Comparison of ENCODE assay signal across 8 cellular contexts in genomic region chr1:60874703-60875102, GRCh38.
A peak's percentile ranks its signal among the peaks of the same experiment; 100 is the strongest.
DNase-seq lines count a peak whose midpoint lies in the region; ATAC-seq and TF ChIP-seq lines count a peak whose summit lies in the region.

No MANE protein-coding gene starts in this region.

- intact Hi-C loops in HCT116 (cut with micrococcal nuclease) (no loop called here), thyroid gland (cut with DNase I) (no loop called here), body of pancreas (cut with DNase I) (no loop called here)

- H3K27me3 ChIP-seq in HCT116 (ENCODE audit: insufficient read depth, low read length) (no peaks in the 10 kb centered on the region), kidney epithelial cell (ENCODE audit: control insufficient read depth, insufficient read depth, low read length) (no peaks in the 10 kb centered on the region), thyroid gland (no peaks in the 10 kb centered on the region), suprapubic skin (no peaks in the 10 kb centered on the region), body of pancreas (no peaks in the 10 kb centered on the region)

- H3K4me2 ChIP-seq in HCT116 (ENCODE audit: low read length): peak overlapping the region; percentile 23; the same call in 1 of the 2 replicates

- H3K9me3 ChIP-seq in HCT116 (ENCODE audit: control insufficient read depth in 1 of 2, insufficient read depth in 1 of 2, low read depth in 1 of 2, low read length in 2 of 2): no peaks in the 10 kb centered on the region
- H3K9me3 ChIP-seq in thyroid gland: no peaks in the 10 kb centered on the region
- no peaks in the 10 kb centered on the region for H3K9me3 ChIP-seq in suprapubic skin
- H3K9me3 ChIP-seq in body of pancreas: no peaks in the 10 kb centered on the region

- H3K4me1 ChIP-seq in HCT116 (ENCODE audit: control insufficient read depth in 1 of 2, insufficient read depth in 2 of 2, low read length in 2 of 2): peaks cover 0 to 8% of the 10 kb centered on the region in 2 experiments; a peak in 2 of 4 replicates
- H3K4me1 ChIP-seq in thyroid gland: no peaks in the 10 kb centered on the region
- no peaks in the 10 kb centered on the region for H3K4me1 ChIP-seq in suprapubic skin
- H3K4me1 ChIP-seq in body of pancreas: no peaks in the 10 kb centered on the region

- no TSS peak for BruUV-seq in HCT116 (replicated peaks; lab: Mats Ljungman, UMichigan)

- H4K20me1 ChIP-seq in HCT116 (ENCODE audit: insufficient read depth): no peaks in the 10 kb centered on the region

- ATAC-seq in HCT116 (peak; percentile 63), body of pancreas (no peak)

- no peaks in the 10 kb centered on the region for H3K9me2 ChIP-seq in HCT116 (ENCODE audit: insufficient read depth)

- CTCF ChIA-PET in HCT116 (lab: Charles Lee): no interaction called here

- TF ChIP-seq EP300 in suprapubic skin (IDR thresholded peaks at IDR 0.05): no peak

- POLR2A ChIA-PET in HCT116 (lab: Charles Lee): no interaction called here

- DNase-seq in AG10803 (ENCODE audit: low read depth): peak; percentile 42
- peak; percentile 8 for DNase-seq in HCT116 (ENCODE audit: low read depth, low spot score)
- peak; percentile 1 for DNase-seq in amniotic epithelial cell (ENCODE audit: low read depth)
- DNase-seq in kidney epithelial cell (ENCODE audit: low read depth): peak; percentile 58
- DNase-seq in thyroid gland: no peak
- no peak for DNase-seq in suprapubic skin (ENCODE audit: low spot score in 2 of 2)
- DNase-seq in body of pancreas: no peak
- no peak for DNase-seq in NCI-H146 treated with DMSO at 0.1 percent for 48 hours (lab: John Stamatoyannopoulos, UW; ENCODE audit: unreplicated experiment)

- TF ChIP-seq POLR2A in HCT116 (IDR thresholded peaks at IDR 0.05; ENCODE audit: borderline replicate concordance, extremely low read depth, insufficient read depth, insufficient read length): no peak
- no peak for TF ChIP-seq POLR2A in thyroid gland (IDR thresholded peaks at IDR 0.05)
- no peak for TF ChIP-seq POLR2A in suprapubic skin (IDR thresholded peaks at IDR 0.05)
- no peak for TF ChIP-seq POLR2A in body of pancreas (IDR thresholded peaks at IDR 0.05)

- H3K4me3 ChIP-seq in AG10803 (ENCODE audit: low read length): no peak overlapping the region
- H3K4me3 ChIP-seq in HCT116 (replicated peaks in 1 of 2; ENCODE audit: low read depth in 1 of 2, low read length in 2 of 2): no peak overlapping the region
- no peak overlapping the region for H3K4me3 ChIP-seq in kidney epithelial cell (ENCODE audit: low read depth, low read length)
- H3K4me3 ChIP-seq in thyroid gland (replicated peaks in 1 of 3): no peak overlapping the region
- H3K4me3 ChIP-seq in suprapubic skin: no peak overlapping the region
- no peak overlapping the region for H3K4me3 ChIP-seq in body of pancreas

- H2AFZ ChIP-seq in HCT116 (ENCODE audit: low read depth, low read length, poor library complexity, severe bottlenecking): no peak overlapping the region

- no peaks in the 10 kb centered on the region for H3K79me2 ChIP-seq in HCT116 (ENCODE audit: insufficient read depth, low read length)

- H3K9ac ChIP-seq in HCT116 (ENCODE audit: low read length): no peak overlapping the region

- RAD21 ChIA-PET in HCT116 (lab: Charles Lee; ENCODE audit: low non-redundant PET in 1 of 2, low total read pairs in 2 of 2, uncharacterized antibody in 2 of 2, unreplicated experiment in 2 of 2): no interaction called here

- no peak for TF ChIP-seq RAD21 in HCT116 (IDR thresholded peaks at IDR 0.05; ENCODE audit: low read depth)

- TF ChIP-seq CTCF in AG10803 (conservative IDR thresholded peaks at IDR 0.05; ENCODE audit: low read length): no peak
- TF ChIP-seq CTCF in HCT116 (IDR thresholded peaks at IDR 0.05 in 2 of 3, conservative IDR thresholded peaks at IDR 0.05 in 1 of 3; ENCODE audit: borderline replicate concordance in 1 of 3, insufficient read depth in 1 of 3, low read depth in 2 of 3, low read length in 2 of 3): no peak
- TF ChIP-seq CTCF in kidney epithelial cell (IDR thresholded peaks at IDR 0.05; ENCODE audit: insufficient read depth, low read length, poor library complexity, severe bottlenecking): no peak
- no peak for TF ChIP-seq CTCF in thyroid gland (IDR thresholded peaks at IDR 0.05)
- no peak for TF ChIP-seq CTCF in suprapubic skin (IDR thresholded peaks at IDR 0.05)
- TF ChIP-seq CTCF in body of pancreas (IDR thresholded peaks at IDR 0.05): no peak

- WGBS in thyroid gland, 2 donors: 86 to 99% methylated on average over 4 of the region's 4 CpGs
- WGBS in suprapubic skin: 70% methylated on average over 4 of the region's 4 CpGs
- 74 to 78% methylated on average over 4 of the region's 4 CpGs for WGBS in body of pancreas, 2 donors

- H3K36me3 ChIP-seq in HCT116 (ENCODE audit: control insufficient read depth in 1 of 2, insufficient read depth in 2 of 2, low read length in 2 of 2): no peaks in the 10 kb centered on the region
- no peaks in the 10 kb centered on the region for H3K36me3 ChIP-seq in kidney epithelial cell (ENCODE audit: control insufficient read depth, insufficient read depth, low read length)
- H3K36me3 ChIP-seq in thyroid gland: no peaks in the 10 kb centered on the region
- no peaks in the 10 kb centered on the region for H3K36me3 ChIP-seq in suprapubic skin
- no peaks in the 10 kb centered on the region for H3K36me3 ChIP-seq in body of pancreas (replicated peaks in 1 of 2; ENCODE audit: insufficient read depth in 1 of 2, low read depth in 2 of 2)

- H3K27ac ChIP-seq in HCT116 (ENCODE audit: low read depth, low read length): no peak overlapping the region
- H3K27ac ChIP-seq in thyroid gland: no peak overlapping the region
- H3K27ac ChIP-seq in suprapubic skin: no peak overlapping the region
- no peak overlapping the region for H3K27ac ChIP-seq in body of pancreas

TF ChIP-seq in HCT116, 20 proteins besides CTCF, POLR2A, EP300 and RAD21:
- TF ChIP-seq CEBPB (IDR thresholded peaks at IDR 0.05; ENCODE audit: low read depth) (no peak), ZNF274 (IDR thresholded peaks at IDR 0.05; ENCODE audit: low read depth, low read length) (no peak), SRF (IDR thresholded peaks at IDR 0.05; ENCODE audit: low read depth) (no peak), JUND (IDR thresholded peaks at IDR 0.05) (peak; percentile 54), YY1 (IDR thresholded peaks at IDR 0.05; ENCODE audit: extremely low read depth, insufficient replicate concordance, low read depth, low read length) (no peak), ELF1 (IDR thresholded peaks at IDR 0.05; ENCODE audit: borderline replicate concordance, low read depth) (no peak), MAX (IDR thresholded peaks at IDR 0.05) (no peak), ZBTB33 (IDR thresholded peaks at IDR 0.05; ENCODE audit: extremely low read depth, insufficient replicate concordance, low read length) (no peak), TCF7L2 (IDR thresholded peaks at IDR 0.05; ENCODE audit: borderline replicate concordance, extremely low read depth, insufficient read depth, insufficient read length) (no peak), EGR1 (IDR thresholded peaks at IDR 0.05; ENCODE audit: low read depth) (peak; percentile 60), SIN3A (IDR thresholded peaks at IDR 0.05; ENCODE audit: low read depth) (no peak), FOSL1 (IDR thresholded peaks at IDR 0.05; ENCODE audit: low read depth) (peak; percentile 53)
TF ChIP-seq in HCT116: peak in this region for 3.

Comparison
In these comparisons a context has a peak if more than half of its experiments do, and no peak if none do; other contexts are left out.
1. DNase-seq: peak in AG10803 (single experiment), HCT116 (single experiment), amniotic epithelial cell (single experiment) and kidney epithelial cell (single experiment); none in thyroid gland (0 of 2), suprapubic skin (0 of 2), body of pancreas (0 of 4) and NCI-H146 treated with DMSO at 0.1 percent for 48 hours (single experiment).